23 cellular contexts compared by ENCODE assay signal in the genomic region with DNA sequence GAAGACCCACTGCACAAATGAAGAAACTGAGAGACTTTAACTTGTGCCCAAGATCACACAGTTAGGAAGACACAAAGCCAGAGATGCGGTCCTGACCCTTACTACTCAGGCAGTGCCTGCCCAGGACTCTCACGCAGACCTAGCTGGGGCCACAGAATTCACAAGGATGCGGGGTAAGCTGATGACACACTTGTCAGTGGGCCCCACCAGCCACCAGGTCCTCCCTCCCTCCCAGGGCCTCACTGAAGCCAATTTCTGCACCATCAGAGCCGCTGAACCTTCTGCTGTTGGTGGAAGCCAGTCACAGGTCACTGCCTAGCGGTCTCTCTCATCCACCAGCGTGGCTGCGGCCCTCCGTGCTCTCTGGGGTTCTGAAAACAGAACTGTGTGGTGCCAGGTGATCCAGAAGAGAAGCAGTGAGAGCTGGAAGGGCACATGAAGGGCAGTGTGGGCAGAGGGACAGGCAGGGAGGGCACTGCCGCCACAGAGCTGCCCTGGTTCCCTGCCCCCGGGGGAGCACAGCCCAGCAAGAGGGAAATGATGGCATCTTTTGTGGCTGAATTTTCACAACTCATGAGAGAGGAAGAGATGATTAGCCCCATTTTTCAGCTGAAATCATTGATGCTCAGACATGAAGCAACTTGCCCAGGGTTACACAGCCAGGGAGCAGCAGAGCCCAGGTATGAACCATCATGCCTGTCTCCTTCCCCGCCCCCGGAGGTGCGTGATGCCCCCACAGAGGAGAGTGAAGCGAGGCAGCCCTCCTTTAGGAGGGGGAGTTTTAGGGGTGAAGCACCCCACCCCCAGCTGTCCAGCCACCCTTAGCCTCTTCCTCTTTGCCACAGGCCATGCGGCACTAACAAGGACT. TPM values are rescaled to one million over a fixed set of nuclear protein-coding genes. Genes with fewer than 3 reads are reported as not detected.
DNase-seq lines count a peak whose midpoint lies in the region; ATAC-seq, FAIRE-seq and TF ChIP-seq lines count a peak whose summit lies in the region.
"Had no signal": no experiment of that assay in that cellular context is flagged by ENCODE, and none has a peak within 500 bp of the region (broad histone marks: within the 10 kb centered on the region; RNA-seq: fewer than 3 reads in every experiment).

No MANE protein-coding gene starts in this region.

- POLR2A ChIA-PET in H1 (lab: Charles Lee; ENCODE audit: partially characterized antibody) = no interaction called here

- H4K20me1 ChIP-seq in GM23338 (replicated peaks; ENCODE audit: insufficient read depth) (no peaks in the 10 kb centered on the region), H1 (replicated peaks in 1 of 2; ENCODE audit: control insufficient read depth in 1 of 2, insufficient read depth in 2 of 2, low read length in 2 of 2) (no peaks in the 10 kb centered on the region), GM23248 (ENCODE audit: insufficient read depth) (no peaks in the 10 kb centered on the region)

- FAIRE-seq in H1 (lab: Jason Lieb, UNC) = no peak
- FAIRE-seq: G401.6, GM19239, RCC 7860 had no signal

- no peaks in the 10 kb centered on the region for H3K27me3 ChIP-seq in GM23338 (ENCODE audit: insufficient read depth)
- H3K27me3 ChIP-seq in H1 (replicated peaks in 1 of 4; ENCODE audit: control insufficient read depth in 3 of 4, extremely low read depth in 1 of 4, insufficient read depth in 3 of 4, low read length in 3 of 4) = no peaks in the 10 kb centered on the region
- H3K27me3 ChIP-seq in parathyroid adenoma (ENCODE audit: control insufficient read depth, insufficient read depth, low read length) = no peaks in the 10 kb centered on the region
- peaks cover 8% of the 10 kb centered on the region; the same call in 1 of the 2 replicates for H3K27me3 ChIP-seq in GM23248 (replicated peaks; ENCODE audit: insufficient read depth)
- H3K27me3 ChIP-seq: SJSA1 had no signal

- in situ Hi-C loops in GM23248 (cut with MboI) = no loop called here

- no peaks in the 10 kb centered on the region for H3K36me3 Mint-ChIP-seq in GM23338 (ENCODE audit: low read depth)

- no peak for DNase-seq in GM23338 (ENCODE audit: low spot score)
- DNase-seq in H1 (ENCODE audit: low read depth in 1 of 2, low spot score in 2 of 2) = no peak
- no peak for DNase-seq in left cardiac atrium
- no peak for DNase-seq in GM23248
- DNase-seq: Caco-2; CD4-positive, alpha-beta memory T cell; DMS 273 treated with DMSO at 0.1 percent for 48 hours; H9; NCI-H1105; NCI-H146; NCI-H2029; NCI-H226; NCI-H510A treated with DMSO at 0.1 percent for 48 hours; NCI-H82; OCI-M1 had no signal

- H3K23me2 ChIP-seq in H1 (ENCODE audit: low read depth, low read length) = no peaks in the 10 kb centered on the region

- H3F3A ChIP-seq in GM23338 (replicated peaks; ENCODE audit: low read depth) (no peaks in the 10 kb centered on the region), GM23248 (ENCODE audit: insufficient read depth) (no peaks in the 10 kb centered on the region)

- H3K56ac ChIP-seq in H1 (replicated peaks; ENCODE audit: insufficient read length, low read depth, low read length) = no peak overlapping the region

- intact Hi-C loops in left cardiac atrium (cut with DNase I) = no loop called here

- H3K79me2 ChIP-seq in GM23338 (replicated peaks; ENCODE audit: insufficient read depth) = no peaks in the 10 kb centered on the region
- H3K79me2 ChIP-seq in H1 (ENCODE audit: control insufficient read depth in 1 of 2, insufficient read depth in 2 of 2, low read length in 2 of 2) = no peaks in the 10 kb centered on the region
- no peaks in the 10 kb centered on the region for H3K79me2 ChIP-seq in parathyroid adenoma
- no peaks in the 10 kb centered on the region for H3K79me2 ChIP-seq in GM23248 (ENCODE audit: insufficient read depth)

- TF ChIP-seq EP300 in H1 (IDR thresholded peaks at IDR 0.05; ENCODE audit: borderline replicate concordance in 1 of 2, low read depth in 2 of 2, low read length in 2 of 2) = no peak

- peak overlapping the region; percentile 71 for H3K18ac ChIP-seq in H1 (ENCODE audit: extremely low read depth, low read length)

- peak overlapping the region; percentile 91; the same call in 1 of the 2 replicates for H2BK5ac ChIP-seq in H1 (ENCODE audit: low read depth, low read length)

- H2BK120ac ChIP-seq in H1 (replicated peaks; ENCODE audit: low read depth, low read length) = no peak overlapping the region

- no peak overlapping the region for H3K4ac ChIP-seq in H1 (replicated peaks; ENCODE audit: insufficient read length, low read depth, low read length)

- H3K4me3 ChIP-seq in GM23338 = no peak overlapping the region
- no peak overlapping the region for H3K4me3 ChIP-seq in H1 (ENCODE audit: extremely low read depth in 1 of 4, insufficient read depth in 2 of 4, low read depth in 3 of 4, low read length in 4 of 4)
- no peak overlapping the region for H3K4me3 ChIP-seq in parathyroid adenoma (ENCODE audit: low read depth, low read length)
- H3K4me3 ChIP-seq in GM23248 = no peak overlapping the region
- H3K4me3 ChIP-seq: SJSA1 had no signal

- CTCF ChIA-PET in H1 (lab: Charles Lee; ENCODE audit: partially characterized antibody) = interaction anchor here (0.7 to 1.8 kb wide), 7 partner anchors 11 to 48 kb away, joined by 3 to 13 read pairs (median 3); no protein-coding TSS in a partner anchor

- H3K4me2 ChIP-seq in GM23338 (no peak overlapping the region), H1 (ENCODE audit: insufficient read depth in 1 of 2, low read depth in 2 of 2, low read length in 2 of 2) (no peak overlapping the region), parathyroid adenoma (ENCODE audit: low read length) (no peak overlapping the region), GM23248 (ENCODE audit: unreplicated experiment) (no peak overlapping the region)
- H3K4me2 ChIP-seq: KMS-11 had no signal

- no peak overlapping the region for H3K9ac ChIP-seq in H1 (replicated peaks in 1 of 4; ENCODE audit: extremely low read depth in 1 of 4, low read depth in 3 of 4, low read length in 3 of 4)
- H3K9ac ChIP-seq in parathyroid adenoma = no peak overlapping the region
- H3K9ac ChIP-seq in GM23248 = no peak overlapping the region
- H3K9ac ChIP-seq: KMS-11 had no signal

- no peak for TF ChIP-seq RAD21 in H1 (IDR thresholded peaks at IDR 0.05 in 1 of 2, conservative IDR thresholded peaks at IDR 0.05 in 1 of 2; ENCODE audit: low read depth in 2 of 2, low read length in 2 of 2)

- H2BK12ac ChIP-seq in H1 (ENCODE audit: low read depth, low read length) = peak overlapping the region; percentile 97; the same call in 1 of the 2 replicates

- no peak overlapping the region for H2BK15ac ChIP-seq in H1 (ENCODE audit: low read length)

- TF ChIP-seq CTCF in GM23338 (conservative IDR thresholded peaks at IDR 0.05; ENCODE audit: low read depth in 2 of 2) (no peak), H1 (IDR thresholded peaks at IDR 0.05; ENCODE audit: control extremely low read depth in 1 of 3, insufficient read depth in 1 of 3, low read depth in 1 of 3, low read length in 3 of 3) (no peak), parathyroid adenoma (IDR thresholded peaks at IDR 0.05) (no peak)

- H3K14ac ChIP-seq in H1 (ENCODE audit: insufficient read length) = no peak overlapping the region

- no peak for TF ChIP-seq POLR2A in H1 (IDR thresholded peaks at IDR 0.05; ENCODE audit: control extremely low read depth in 1 of 2, low read depth in 2 of 2, low read length in 2 of 2)

- no peak overlapping the region for H4K8ac ChIP-seq in H1 (ENCODE audit: extremely low read depth, insufficient read depth, low read length)

- no peak overlapping the region for H3K23ac ChIP-seq in H1 (ENCODE audit: insufficient read length)

- peak overlapping the region; percentile 52 for H4K91ac ChIP-seq in H1 (replicated peaks; ENCODE audit: insufficient read length, low read length)

- H2AK5ac ChIP-seq in H1 (ENCODE audit: low read depth, low read length) = no peak overlapping the region; the same call in 1 of the 2 replicates

- H3K36me3 ChIP-seq in GM23338 (ENCODE audit: insufficient read depth) (no peaks in the 10 kb centered on the region), H1 (ENCODE audit: control insufficient read depth in 2 of 4, insufficient read depth in 4 of 4, low read length in 3 of 4) (no peaks in the 10 kb centered on the region), parathyroid adenoma (ENCODE audit: control insufficient read depth, insufficient read depth, low read length) (no peaks in the 10 kb centered on the region), GM23248 (ENCODE audit: low read depth) (no peaks in the 10 kb centered on the region)
- H3K36me3 ChIP-seq: SJSA1 had no signal

- 0 out of 2 replicates have a peak overlapping the region, but pooled peaks have one; percentile 1 for H3K27ac Mint-ChIP-seq in GM23338

- H3K27me3 Mint-ChIP-seq in GM23338 (ENCODE audit: insufficient read depth, low read depth, poor library complexity) = peaks cover 9% of the 10 kb centered on the region

- H3K4me3 Mint-ChIP-seq in GM23338 = no peak overlapping the region
- H3K4me3 Mint-ChIP-seq: CD4-positive, alpha-beta memory T cell; H9 had no signal

- 93% methylated on average over 11 of the region's 15 CpGs; no CpG with 5 or more reads in 1 of the 2 experiments for WGBS in H1 (ENCODE audit: extremely low coverage in 1 of 2, insufficient coverage in 1 of 2, insufficient read length in 1 of 2, insufficient replicate concordance in 2 of 2, low coverage in 1 of 2, low lambda C conversion rate in 2 of 2, missing lambda C conversion rate in 1 of 2), 2 experiments
- 32% methylated on average over 15 of the region's 15 CpGs for WGBS in GM23248 (ENCODE audit: low coverage in 1 of 2, low lambda C conversion rate in 2 of 2, missing lambda C conversion rate in 2 of 2), 2 experiments

- H3K4me1 Mint-ChIP-seq in GM23338 = peaks cover 30% of the 10 kb centered on the region
- H3K4me1 Mint-ChIP-seq: CD4-positive, alpha-beta memory T cell had no signal

- no peak overlapping the region for H2AFZ ChIP-seq in GM23338
- H2AFZ ChIP-seq in H1 (ENCODE audit: low read length) = no peak overlapping the region
- peak overlapping the region; percentile 57 for H2AFZ ChIP-seq in parathyroid adenoma
- H2AFZ ChIP-seq in GM23248 = no peak overlapping the region

- H3K9me3 Mint-ChIP-seq in GM23338 = peaks cover 2% of the 10 kb centered on the region; the same call in 1 of the 3 replicates

- no peak overlapping the region for H2BK20ac ChIP-seq in H1 (ENCODE audit: low read length)

- H3K27ac ChIP-seq in GM23338 (ENCODE audit: low read depth) (no peak overlapping the region), angular gyrus (ENCODE audit: low read depth, low read length) (peak overlapping the region; percentile 79), H1 (ENCODE audit: low read depth, low read length) (no peak overlapping the region), parathyroid adenoma (peak overlapping the region; percentile 42), GM23248 (no peak overlapping the region)
- H3K27ac ChIP-seq: KMS-11, SJSA1 had no signal

- H3K79me1 ChIP-seq in H1 (ENCODE audit: low read depth, low read length) = no peaks in the 10 kb centered on the region

- no peaks in the 10 kb centered on the region for H3K9me2 ChIP-seq in GM23338 (ENCODE audit: insufficient read depth)
- H3K9me2 ChIP-seq in GM23248 (ENCODE audit: insufficient read depth) = no peaks in the 10 kb centered on the region

- H3K9me3 ChIP-seq in H1 (ENCODE audit: insufficient read depth in 2 of 2, low read depth in 1 of 2, low read length in 1 of 2) (no peaks in the 10 kb centered on the region), parathyroid adenoma (ENCODE audit: control insufficient read depth, low read length) (no peaks in the 10 kb centered on the region), GM23248 (ENCODE audit: low read depth) (no peaks in the 10 kb centered on the region)
- H3K9me3 ChIP-seq: Caco-2, SJSA1 had no signal

- ATAC-seq in GM23338 = no peak
- ATAC-seq in left cardiac atrium = no peak
- ATAC-seq in HG02610 (IDR thresholded peaks at IDR 0.05; ENCODE audit: unreplicated experiment) = no peak

- H3K4me1 ChIP-seq in GM23338 (ENCODE audit: insufficient read depth) (no peaks in the 10 kb centered on the region), H1 (replicated peaks in 1 of 4; ENCODE audit: control insufficient read depth in 3 of 4, insufficient read depth in 4 of 4, low read length in 3 of 4) (peaks cover 0 to 8% (median 3%) of the 10 kb centered on the region in 4 experiments; a peak in 3 of 7 replicates), parathyroid adenoma (peaks cover 6% of the 10 kb centered on the region), GM23248 (ENCODE audit: insufficient read depth) (no peaks in the 10 kb centered on the region)
- H3K4me1 ChIP-seq: Caco-2, SJSA1 had no signal

- H4K5ac ChIP-seq in H1 (ENCODE audit: insufficient read length, low read depth, low read length) = no peak overlapping the region

RNA-seq across cellular contexts. Expression of gene CPLX2, which starts 41.4 kb away (rescaled TPM):
- total RNA-seq in GM23338 (2014; rRNA removed; shearing (Covaris generic)) = 0.45 and 0.66 TPM in 2 replicates
- polyA plus RNA-seq in GM23338 (2016; fragmentation: Nextera tagmentation; extraction: Ambion mirVana) = 2.1 and 2.3 TPM in 2 replicates
- 0.32 and 0.42 TPM in 2 replicates for total RNA-seq in H1 (2021; fragmentation: NEBNext Ultra II Directional; extraction: Animal tissue kit (Norgen Biotek cat#: 25700))
- 0.28 and 0.35 TPM in 2 replicates for polyA plus RNA-seq in H1 (2011; rRNA removed)
- 0.40 TPM for polyA plus RNA-seq in H1 (2011; cell fraction: cytosol; rRNA removed)
- polyA plus RNA-seq in H1 (2011; cell fraction: nucleus; rRNA removed) = 0.24 TPM
- 0.39 to 1.3 TPM (median 0.99 TPM) in 4 replicates for polyA plus RNA-seq in H1 (2012, experiment 1 of 2)
- 0.55 TPM for polyA plus RNA-seq in H1 (2012, experiment 2 of 2)
- 0.14 TPM for polyA plus RNA-seq in H1 (2013, experiment 1 of 2)
- 0.18 TPM for polyA plus RNA-seq in H1 (2013, experiment 2 of 2)
- 0.32 and 0.37 TPM in 2 replicates for polyA minus RNA-seq in H1 (2011; rRNA and poly(A)+ RNA removed)
- polyA minus RNA-seq in H1 (2011; cell fraction: cytosol; rRNA and poly(A)+ RNA removed) = not detected
- not detected for polyA minus RNA-seq in H1 (2011; cell fraction: nucleus; rRNA and poly(A)+ RNA removed)
- not detected for total RNA-seq in left cardiac atrium
- total RNA-seq in GM23248 (2014; rRNA removed; shearing (Covaris generic)) = not detected in 2 replicates
- not detected in 2 replicates for polyA plus RNA-seq in GM23248 (2016; fragmentation: Nextera tagmentation; extraction: Ambion mirVana)
- total RNA-seq: Caco-2; CD4-positive, alpha-beta memory T cell; SJSA1 had no signal

Comparison
In these comparisons a context has a peak if more than half of its experiments do, and no peak if none do; other contexts are left out.
1. H3K27ac ChIP-seq: peak in angular gyrus (single experiment) and parathyroid adenoma (single experiment); none in GM23338 (single experiment), H1 (single experiment) and GM23248 (single experiment).